Comparison of ENCODE assay signal across 15 cellular contexts in genomic region chr12:104969328-104969727, GRCh38. TPM values are rescaled to one million over a fixed set of nuclear protein-coding genes. Genes with fewer than 3 reads are reported as not detected.
A peak's percentile ranks its signal among the peaks of the same experiment; 100 is the strongest.
DNase-seq lines count a peak whose midpoint lies in the region; ATAC-seq and TF ChIP-seq lines count a peak whose summit lies in the region.
"Had no signal": no experiment of that assay in that cellular context is flagged by ENCODE, and none has a peak within 500 bp of the region (broad histone marks: within the 10 kb centered on the region; RNA-seq: fewer than 3 reads in every experiment).

No MANE protein-coding gene starts in this region.

- no peak for TF ChIP-seq POLR2A in gastroesophageal sphincter (IDR thresholded peaks at IDR 0.05)

- peak overlapping the region; percentile 60 for H3K4me2 ChIP-seq in OCI-LY3 (ENCODE audit: low read length)
- H3K4me2 ChIP-seq: A549 had no signal

- H2AFZ ChIP-seq in OCI-LY3 (ENCODE audit: low read depth, low read length) = 0 out of 2 replicates have a peak overlapping the region, but pooled peaks have one; percentile 23

- H3K4me1 ChIP-seq in OCI-LY3 (ENCODE audit: low read length) (peaks cover 51% of the 10 kb centered on the region), gastroesophageal sphincter (no peaks in the 10 kb centered on the region)
- H3K4me1 ChIP-seq: A549 had no signal

- H3K27ac ChIP-seq in OCI-LY3 (ENCODE audit: low read length) (peak overlapping the region; percentile 47), gastroesophageal sphincter (no peak overlapping the region)
- H3K27ac ChIP-seq: 22Rv1, A549, C4-2B had no signal

- H3K27me3 ChIP-seq in OCI-LY3 (ENCODE audit: low read depth, low read length) = 0 out of 2 replicates have a peak, but pooled peaks cover 10% of the 10 kb centered on the region
- no peaks in the 10 kb centered on the region for H3K27me3 ChIP-seq in gastroesophageal sphincter

- TF ChIP-seq EP300 in gastroesophageal sphincter (IDR thresholded peaks at IDR 0.05) = no peak

- H3K36me3 ChIP-seq in OCI-LY3 (replicated peaks; ENCODE audit: low read depth, low read length) (peaks cover 10% of the 10 kb centered on the region), gastroesophageal sphincter (no peaks in the 10 kb centered on the region)

- H3K9me3 Mint-ChIP-seq in dendritic cell treated with granulocyte-macrophage colony-stimulating factor and Interleukin-4, amounts not matched to agents 40 ng/mL and 50 ng/mL, for 4 days = no peaks in the 10 kb centered on the region
- no peaks in the 10 kb centered on the region for H3K9me3 Mint-ChIP-seq in stimulated activated naive B cell treated with anti-CD40 and anti-IgM and Interleukin-4, amounts not matched to agents 10 μg/mL and 1 μg/mL and 100 μg/mL, for 72 hours
- H3K9me3 Mint-ChIP-seq: CD4-positive, alpha-beta memory T cell; H9 had no signal

- intact Hi-C loops in dendritic cell treated with granulocyte-macrophage colony-stimulating factor and Interleukin-4, amounts not matched to agents 40 ng/mL and 50 ng/mL, for 4 days (cut with micrococcal nuclease) = no loop called here

- peak overlapping the region; percentile 7; the same call in 1 of the 2 replicates for H3K9ac ChIP-seq in OCI-LY3 (ENCODE audit: low read length)

- H3K4me3 ChIP-seq in OCI-LY3 (ENCODE audit: low read length) = 0 out of 2 replicates have a peak overlapping the region, but pooled peaks have one; percentile 4
- no peak overlapping the region for H3K4me3 ChIP-seq in gastroesophageal sphincter
- H3K4me3 ChIP-seq: A549 had no signal

- H3K27ac Mint-ChIP-seq in dendritic cell treated with granulocyte-macrophage colony-stimulating factor and Interleukin-4, amounts not matched to agents 40 ng/mL and 50 ng/mL, for 4 days = peak overlapping the region; percentile 59
- no peak overlapping the region for H3K27ac Mint-ChIP-seq in stimulated activated naive B cell treated with anti-CD40 and anti-IgM and Interleukin-4, amounts not matched to agents 10 μg/mL and 1 μg/mL and 100 μg/mL, for 72 hours
- H3K27ac Mint-ChIP-seq: H9 had no signal

- no peaks in the 10 kb centered on the region for H3K27me3 Mint-ChIP-seq in dendritic cell treated with granulocyte-macrophage colony-stimulating factor and Interleukin-4, amounts not matched to agents 40 ng/mL and 50 ng/mL, for 4 days
- H3K27me3 Mint-ChIP-seq in stimulated activated naive B cell treated with anti-CD40 and anti-IgM and Interleukin-4, amounts not matched to agents 10 μg/mL and 1 μg/mL and 100 μg/mL, for 72 hours = no peaks in the 10 kb centered on the region

- peak; percentile 3 for DNase-seq in DMS 273 (lab: John Stamatoyannopoulos, UW; ENCODE audit: unreplicated experiment)
- no peak for DNase-seq in DMS 273 treated with DMSO at 0.1 percent for 48 hours (lab: John Stamatoyannopoulos, UW)
- DNase-seq in stimulated activated naive B cell treated with anti-CD40 and anti-IgM and Interleukin-4, amounts not matched to agents 10 μg/mL and 1 μg/mL and 100 μg/mL, for 72 hours = no peak
- DNase-seq in COLO668 (lab: John Stamatoyannopoulos, UW; ENCODE audit: unreplicated experiment) = no peak
- DNase-seq in SKM-1 (lab: John Stamatoyannopoulos, UW; ENCODE audit: unreplicated experiment) = no peak
- DNase-seq: AML-193; Calu3; CD4-positive, alpha-beta memory T cell; H9 had no signal

- H3K36me3 Mint-ChIP-seq in dendritic cell treated with granulocyte-macrophage colony-stimulating factor and Interleukin-4, amounts not matched to agents 40 ng/mL and 50 ng/mL, for 4 days (ENCODE audit: low read depth) = no peaks in the 10 kb centered on the region
- no peaks in the 10 kb centered on the region for H3K36me3 Mint-ChIP-seq in stimulated activated naive B cell treated with anti-CD40 and anti-IgM and Interleukin-4, amounts not matched to agents 10 μg/mL and 1 μg/mL and 100 μg/mL, for 72 hours
- H3K36me3 Mint-ChIP-seq: CD4-positive, alpha-beta memory T cell had no signal

- ATAC-seq in stimulated activated naive B cell treated with anti-CD40 and anti-IgM and Interleukin-4, amounts not matched to agents 10 μg/mL and 1 μg/mL and 100 μg/mL, for 72 hours (replicated peaks) = peak; percentile 22 to 39
- no peak for ATAC-seq in gastroesophageal sphincter

- no peak for TF ChIP-seq CTCF in OCI-LY3 (IDR thresholded peaks at IDR 0.05; ENCODE audit: low read depth, low read length)
- no peak for TF ChIP-seq CTCF in gastroesophageal sphincter (IDR thresholded peaks at IDR 0.05)

- peaks cover 9% of the 10 kb centered on the region; the same call in 1 of the 2 replicates for H3K9me3 ChIP-seq in OCI-LY3 (ENCODE audit: insufficient read depth, low read length)
- H3K9me3 ChIP-seq in gastroesophageal sphincter = no peaks in the 10 kb centered on the region
- H3K9me3 ChIP-seq: A549 had no signal

- no peaks in the 10 kb centered on the region for H4K20me1 ChIP-seq in OCI-LY3 (ENCODE audit: insufficient read depth, low read length)

- no peak overlapping the region for H3K4me3 Mint-ChIP-seq in dendritic cell treated with granulocyte-macrophage colony-stimulating factor and Interleukin-4, amounts not matched to agents 40 ng/mL and 50 ng/mL, for 4 days
- H3K4me3 Mint-ChIP-seq in stimulated activated naive B cell treated with anti-CD40 and anti-IgM and Interleukin-4, amounts not matched to agents 10 μg/mL and 1 μg/mL and 100 μg/mL, for 72 hours = no peak overlapping the region
- H3K4me3 Mint-ChIP-seq: CD4-positive, alpha-beta memory T cell; H9 had no signal

- H3K4me1 Mint-ChIP-seq in dendritic cell treated with granulocyte-macrophage colony-stimulating factor and Interleukin-4, amounts not matched to agents 40 ng/mL and 50 ng/mL, for 4 days (ENCODE audit: low read depth) = peaks cover 65% of the 10 kb centered on the region
- peaks cover 17 to 39% of the 10 kb centered on the region in 2 donors for H3K4me1 Mint-ChIP-seq in stimulated activated naive B cell treated with anti-CD40 and anti-IgM and Interleukin-4, amounts not matched to agents 10 μg/mL and 1 μg/mL and 100 μg/mL, for 72 hours
- H3K4me1 Mint-ChIP-seq: CD4-positive, alpha-beta memory T cell; H9 had no signal

- 44 to 47% methylated on average over 2 to 3 of the region's 3 CpGs for WGBS in gastroesophageal sphincter (ENCODE audit: low coverage in 1 of 2), 2 donors

- H3K79me2 ChIP-seq in OCI-LY3 (ENCODE audit: low read length) = no peaks in the 10 kb centered on the region

RNA-seq across cellular contexts. Expression of gene SLC41A2, which starts 11.2 kb away (rescaled TPM):
- total RNA-seq in gastroesophageal sphincter = 10 to 100 TPM; 24.1 to 95.4 (median 49.4) TPM

RNA-seq across cellular contexts. Expression of gene NOPCHAP1, which starts 16.8 kb away (rescaled TPM):
- total RNA-seq in gastroesophageal sphincter = 1 to 10 TPM; 3.3 to 6.9 (median 4.5) TPM
